24 cellular contexts compared by ENCODE assay signal in genomic region chr12:583251-583869, GRCh38.
DNase-seq lines count a peak whose midpoint lies in the region; ATAC-seq and TF ChIP-seq lines count a peak whose summit lies in the region.
"Had no signal": no experiment of that assay in that cellular context is flagged by ENCODE, and none has a peak within 500 bp of the region (broad histone marks: within the 10 kb centered on the region; RNA-seq: fewer than 3 reads in every experiment).

No MANE protein-coding gene starts in this region.

- intact Hi-C loops in left cardiac atrium (cut with DNase I) = loop anchor here in 1 of 2 donors (10.0 kb wide), 1 partner anchor 61 kb away; no protein-coding TSS in a partner anchor

- no peaks in the 10 kb centered on the region for H3K36me3 ChIP-seq in smooth muscle cell (ENCODE audit: low read depth)
- H3K36me3 ChIP-seq: MG63, thoracic aorta had no signal

- H3K4me2 ChIP-seq in smooth muscle cell = no peak overlapping the region

- H4K20me1 ChIP-seq in smooth muscle cell (ENCODE audit: low read depth) = no peaks in the 10 kb centered on the region

- H3F3A ChIP-seq in smooth muscle cell (ENCODE audit: low read depth) = peaks cover 3% of the 10 kb centered on the region

- H3K9me3 ChIP-seq in smooth muscle cell (replicated peaks; ENCODE audit: low read depth) = no peaks in the 10 kb centered on the region
- H3K9me3 ChIP-seq: thoracic aorta had no signal

- no peak overlapping the region for H2AFZ ChIP-seq in smooth muscle cell (ENCODE audit: low read depth)

- no peaks in the 10 kb centered on the region for H3K27me3 ChIP-seq in smooth muscle cell (ENCODE audit: low read depth)
- H3K27me3 ChIP-seq: MG63 had no signal

- no peak for DNase-seq in WTC11 (ENCODE audit: low spot score)
- peak; percentile 71 for DNase-seq in left cardiac atrium
- DNase-seq in myocyte (ENCODE audit: low read depth) = peak; percentile 57
- DNase-seq in smooth muscle cell (lab: John Stamatoyannopoulos, UW; ENCODE audit: unreplicated experiment) = no peak
- DNase-seq in stimulated activated CD4-positive, alpha-beta T cell treated with anti-CD3 and anti-CD28 coated beads, Interleukin-15, amount 100 ng/mL, for 24 hours = no peak
- DNase-seq in activated naive CD4-positive, alpha-beta T cell (lab: John Stamatoyannopoulos, UW) = no peak
- no peak for DNase-seq in RWPE1 (ENCODE audit: low spot score)
- DNase-seq: activated CD4-positive, alpha-beta T cell treated with anti-CD3 and anti-CD28 coated beads for 4 hours; activated naive CD4-positive, alpha-beta T cell treated with anti-CD3 and anti-CD28 coated beads, Interleukin-2, amount 50 U/mL, for 16 hours; anterior cingulate cortex; CD8-positive, alpha-beta memory T cell; central memory CD4-positive, alpha-beta T cell; DMS79 treated with DMSO at 0.1 percent for 48 hours; mammary epithelial cell; MG63; NCI-H1436; NCI-H2171 treated with DMSO at 0.1 percent for 48 hours; NCI-H82; SIG-M5; stimulated activated naive CD4-positive, alpha-beta T cell treated with Interleukin-2 at 50 U/mL for 16 hours; T-helper 1 cell had no signal

- no peaks in the 10 kb centered on the region for H3K27me3 Mint-ChIP-seq in WTC11 (ENCODE audit: low read depth)

- H3K9ac ChIP-seq in smooth muscle cell (ENCODE audit: low read depth) = no peak overlapping the region

- H3K36me3 Mint-ChIP-seq in WTC11 = no peaks in the 10 kb centered on the region
- H3K36me3 Mint-ChIP-seq: CD8-positive, alpha-beta memory T cell had no signal

- H3K27ac Mint-ChIP-seq in WTC11 = no peak overlapping the region
- H3K27ac Mint-ChIP-seq: CD8-positive, alpha-beta memory T cell had no signal

- peaks cover 5% of the 10 kb centered on the region for H3K9me3 Mint-ChIP-seq in WTC11

- no peak for ATAC-seq in WTC11
- ATAC-seq in left cardiac atrium = peak; percentile 88 to 95
- ATAC-seq: HCT116, K562 had no signal

- CTCF ChIA-PET in WTC11 (lab: Charles Lee) = interaction anchor here (1.0 to 1.1 kb wide), 2 partner anchors 168 to 510 kb away, joined by 3 read pairs; no protein-coding TSS in a partner anchor
- CTCF ChIA-PET in RWPE1 (lab: Yijun Ruan, JAX) = no interaction called here

- H3K27ac ChIP-seq in smooth muscle cell (ENCODE audit: low read depth) (no peak overlapping the region), RWPE1 (no peak overlapping the region)
- H3K27ac ChIP-seq: thoracic aorta had no signal

- 60% methylated on average over 13 of the region's 13 CpGs for WGBS in smooth muscle cell (ENCODE audit: low lambda C conversion rate)

- peaks cover 13% of the 10 kb centered on the region for H3K4me1 Mint-ChIP-seq in WTC11
- H3K4me1 Mint-ChIP-seq: CD8-positive, alpha-beta memory T cell had no signal

- H3K4me1 ChIP-seq in smooth muscle cell (ENCODE audit: low read depth) = peaks cover 15% of the 10 kb centered on the region

- POLR2A ChIA-PET in WTC11 (lab: Charles Lee) (no interaction called here), RWPE1 (lab: Yijun Ruan, JAX; ENCODE audit: low non-redundant PET) (no interaction called here)

- no peak overlapping the region for H3K4me3 Mint-ChIP-seq in WTC11
- H3K4me3 Mint-ChIP-seq: CD8-positive, alpha-beta memory T cell had no signal

- no peak overlapping the region for H3K4me3 ChIP-seq in smooth muscle cell
- H3K4me3 ChIP-seq: K562, MG63, thoracic aorta had no signal

- TF ChIP-seq CTCF in WTC11 (IDR thresholded peaks at IDR 0.05) (no peak), smooth muscle cell (IDR thresholded peaks at IDR 0.05; ENCODE audit: borderline replicate concordance, insufficient read depth, poor library complexity, severe bottlenecking) (peak; percentile 16), RWPE1 (conservative IDR thresholded peaks at IDR 0.05; ENCODE audit: low read depth) (no peak)

- H3K79me2 ChIP-seq in smooth muscle cell (ENCODE audit: low read depth) = no peaks in the 10 kb centered on the region

TF ChIP-seq in WTC11, 78 proteins besides CTCF, POLR2A, EP300 and RAD21:
- TF ChIP-seq ZNF219 (CRISPR knock-in tag; IDR thresholded peaks at IDR 0.05; ENCODE audit: borderline replicate concordance) (no peak), ZMAT4 (CRISPR knock-in tag; IDR thresholded peaks at IDR 0.05) (no peak), HMGA2 (CRISPR knock-in tag; IDR thresholded peaks at IDR 0.05) (no peak), ZNF138 (CRISPR knock-in tag; conservative IDR thresholded peaks at IDR 0.05) (no peak), GABPB1 (CRISPR knock-in tag; IDR thresholded peaks at IDR 0.05) (peak; percentile 60; the same call in 1 of the 2 replicates), USF1 (CRISPR knock-in tag; IDR thresholded peaks at IDR 0.05) (no peak)

Comparison
In these comparisons a context has a peak if more than half of its experiments do, and no peak if none do; other contexts are left out.
1. DNase-seq: peak in left cardiac atrium (single experiment) and myocyte (single experiment); none in WTC11 (single experiment), smooth muscle cell (single experiment), stimulated activated CD4-positive, alpha-beta T cell treated with anti-CD3 and anti-CD28 coated beads, Interleukin-15, amount 100 ng/mL, for 24 hours (single experiment), activated naive CD4-positive, alpha-beta T cell (0 of 4) and RWPE1 (single experiment).